3 cellular contexts compared by ENCODE assay signal in genomic region chr5:34652466-34652865, GRCh38.
TF ChIP-seq lines count a peak whose summit lies in the region.

No MANE protein-coding gene starts in this region.

TF ChIP-seq in SK-N-SH, 30 proteins besides CTCF, POLR2A, EP300 and RAD21:
- no peak for TF ChIP-seq USF1 (IDR thresholded peaks at IDR 0.05; ENCODE audit: borderline replicate concordance, low read depth)
- no peak for TF ChIP-seq USF2 (IDR thresholded peaks at IDR 0.05; ENCODE audit: borderline replicate concordance, low read depth, low read length)
- TF ChIP-seq ZBTB33 (IDR thresholded peaks at IDR 0.05; ENCODE audit: borderline replicate concordance, low read depth) = no peak
- no peak for TF ChIP-seq YY1 (IDR thresholded peaks at IDR 0.05; ENCODE audit: low read depth)
- no peak for TF ChIP-seq SMC3 (IDR thresholded peaks at IDR 0.05; ENCODE audit: low read depth, low read length)
- TF ChIP-seq CHD2 (IDR thresholded peaks at IDR 0.05; ENCODE audit: low read length, partially characterized antibody) = no peak
- TF ChIP-seq FOSL2 (IDR thresholded peaks at IDR 0.05; ENCODE audit: borderline replicate concordance, low read depth) = no peak
- TF ChIP-seq JUND (IDR thresholded peaks at IDR 0.05) = no peak
- no peak for TF ChIP-seq EZH2phosphoT487 (IDR thresholded peaks at IDR 0.05; ENCODE audit: borderline replicate concordance, low read depth)
- no peak for TF ChIP-seq GATA2 (CRISPR knock-in tag; IDR thresholded peaks at IDR 0.05)
- TF ChIP-seq ELF1 (IDR thresholded peaks at IDR 0.05) = no peak
- no peak for TF ChIP-seq PBX3 (IDR thresholded peaks at IDR 0.05)
- no peak for TF ChIP-seq IRF3 (IDR thresholded peaks at IDR 0.05; ENCODE audit: low read depth, low read length)

TF ChIP-seq in SK-N-SH treated with all-trans-retinoic acid at 6 μM for 48 hours, 23 proteins besides CTCF, POLR2A, EP300 and RAD21 (continued from another document):
- TF ChIP-seq CSRNP3 (CRISPR knock-in tag; IDR thresholded peaks at IDR 0.05) (no peak), GLIS3 (CRISPR knock-in tag; IDR thresholded peaks at IDR 0.05) (no peak), TSHZ2 (CRISPR knock-in tag; IDR thresholded peaks at IDR 0.05) (no peak), SNAI2 (CRISPR knock-in tag; IDR thresholded peaks at IDR 0.05) (no peak), TCF4 (CRISPR knock-in tag; IDR thresholded peaks at IDR 0.05; ENCODE audit: borderline replicate concordance) (no peak), ZNF8 (CRISPR knock-in tag; IDR thresholded peaks at IDR 0.05) (no peak), ZC3H10 (CRISPR knock-in tag; IDR thresholded peaks at IDR 0.05) (no peak)

TF ChIP-seq in H1, 55 proteins besides CTCF, POLR2A, EP300 and RAD21 (continued from another document):
- TF ChIP-seq GTF2F1 (IDR thresholded peaks at IDR 0.05; ENCODE audit: borderline replicate concordance, low read depth, low read length) = no peak
- TF ChIP-seq TBP (IDR thresholded peaks at IDR 0.05; ENCODE audit: low read depth, low read length) = no peak
- no peak for TF ChIP-seq SP4 (IDR thresholded peaks at IDR 0.05; ENCODE audit: low read length)
- no peak for TF ChIP-seq KDM4A (IDR thresholded peaks at IDR 0.05; ENCODE audit: low read depth, low read length, severe bottlenecking)
- TF ChIP-seq RNF2 (IDR thresholded peaks at IDR 0.05; ENCODE audit: borderline replicate concordance, low read depth, low read length, missing control alignments, poor library complexity, severe bottlenecking) = no peak
- TF ChIP-seq SRF (IDR thresholded peaks at IDR 0.05; ENCODE audit: low read depth, low read length) = no peak
- no peak for TF ChIP-seq CHD7 (IDR thresholded peaks at IDR 0.05; ENCODE audit: insufficient replicate concordance, low read length)
- no peak for TF ChIP-seq SAP30 (IDR thresholded peaks at IDR 0.05; ENCODE audit: insufficient read depth, insufficient replicate concordance, low read length)
- TF ChIP-seq MAFK (IDR thresholded peaks at IDR 0.05; ENCODE audit: low read depth, low read length) = no peak
- no peak for TF ChIP-seq ZNF274 (IDR thresholded peaks at IDR 0.05; ENCODE audit: borderline replicate concordance, extremely low read depth, low read length)
- TF ChIP-seq RBBP5 (IDR thresholded peaks at IDR 0.05; ENCODE audit: borderline replicate concordance, low read depth, low read length) = no peak
- TF ChIP-seq ATF3 (IDR thresholded peaks at IDR 0.05; ENCODE audit: insufficient read depth, low read depth, low read length) = no peak
TF ChIP-seq in H1: peak in this region for 0.
